Comparison of ENCODE assay signal across 18 cellular contexts in genomic region chr10:126458453-126458852, GRCh38.
DNase-seq lines count a peak whose midpoint lies in the region; ATAC-seq and TF ChIP-seq lines count a peak whose summit lies in the region.
"Had no signal": no experiment of that assay in that cellular context is flagged by ENCODE, and none has a peak within 500 bp of the region (broad histone marks: within the 10 kb centered on the region; RNA-seq: fewer than 3 reads in every experiment).

No MANE protein-coding gene starts in this region.

- POLR2A ChIA-PET in IMR-90 (lab: Charles Lee; ENCODE audit: unreplicated experiment), result no interaction called here

- no peak for TF ChIP-seq RAD21 in IMR-90 (IDR thresholded peaks at IDR 0.05; ENCODE audit: low read length)

- in situ Hi-C loops in IMR-90 (cut with MboI; ENCODE audit: low sequenced_read_pairs), result no loop called here

- DNase-seq in AG08396 (ENCODE audit: low spot score) (peak; percentile 21), IMR-90 (peak; percentile 30), esophagus muscularis mucosa (ENCODE audit: extremely low spot score) (peak; percentile 47), mesenchymal stem cell (peak; percentile 64), psoas muscle (no peak), Right ventricle myocardium superior (no peak), HT-29 (ENCODE audit: low spot score) (no peak)
- no peak for DNase-seq in activated naive CD4-positive, alpha-beta T cell (lab: John Stamatoyannopoulos, UW)
- DNase-seq: activated CD4-positive, alpha-beta T cell treated with anti-CD3 and anti-CD28 coated beads, Interleukin-2, amount 50 U/mL, for 48 hours; activated naive CD8-positive, alpha-beta T cell treated with anti-CD3 and anti-CD28 coated beads, Interleukin-2, amount 50 U/mL, for 24 hours; activated T-cell treated with anti-CD3 and anti-CD28 coated beads, Interleukin-2, amount 50 U/mL, for 48 hours; cerebellar nuclear complex; midbrain; NCI-H1930; NCI-H510A; stimulated activated naive CD4-positive, alpha-beta T cell treated with Interleukin-2 at 50 U/mL for 16 hours had no signal

- intact Hi-C loops in IMR-90 (cut with micrococcal nuclease), result loop anchor here (5.0 kb wide), 1 partner anchor 61 kb away; no protein-coding TSS in a partner anchor
- intact Hi-C loops in esophagus muscularis mucosa (cut with DNase I), result no loop called here
- intact Hi-C loops in psoas muscle (cut with DNase I), result no loop called here
- intact Hi-C loops in Right ventricle myocardium superior (cut with DNase I), result no loop called here

- TF ChIP-seq POLR2A in IMR-90 (IDR thresholded peaks at IDR 0.05; ENCODE audit: low read depth, low read length) (no peak), esophagus muscularis mucosa (IDR thresholded peaks at IDR 0.05; ENCODE audit: low read depth) (no peak)

- H3K4me3 ChIP-seq in IMR-90 (ENCODE audit: insufficient read depth, low read depth, low read length), result no peak overlapping the region
- no peak overlapping the region for H3K4me3 ChIP-seq in esophagus muscularis mucosa
- peak overlapping the region in 1 of 2 experiments; percentile 0 for H3K4me3 ChIP-seq in mesenchymal stem cell (ENCODE audit: insufficient read depth in 1 of 2, low read depth in 1 of 2, low read length in 2 of 2)
- no peak overlapping the region for H3K4me3 ChIP-seq in psoas muscle
- H3K4me3 ChIP-seq: upper lobe of left lung had no signal

- TF ChIP-seq CTCF in IMR-90 (conservative IDR thresholded peaks at IDR 0.05; ENCODE audit: low read depth, low read length) (no peak), esophagus muscularis mucosa (IDR thresholded peaks at IDR 0.05) (no peak), psoas muscle (IDR thresholded peaks at IDR 0.05) (no peak)

- no peak for TF ChIP-seq EP300 in esophagus muscularis mucosa (IDR thresholded peaks at IDR 0.05)

- H4K91ac ChIP-seq in IMR-90 (ENCODE audit: insufficient read depth, low read depth, low read length) (no peak overlapping the region), mesenchymal stem cell (ENCODE audit: low read length) (no peak overlapping the region)

- dilution Hi-C loops in IMR-90 (cut with HindIII; ENCODE audit: low sequenced_read_pairs, unreplicated experiment), result no loop called here

- H2BK120ac ChIP-seq in IMR-90 (ENCODE audit: low read depth, low read length) (no peak overlapping the region), mesenchymal stem cell (ENCODE audit: low read depth, low read length) (peak overlapping the region; percentile 7)

- H3K36me3 ChIP-seq in IMR-90 (ENCODE audit: control insufficient read depth, insufficient read depth, low read length), result no peaks in the 10 kb centered on the region
- no peaks in the 10 kb centered on the region for H3K36me3 ChIP-seq in esophagus muscularis mucosa
- H3K36me3 ChIP-seq in mesenchymal stem cell (ENCODE audit: control insufficient read depth in 1 of 2, insufficient read depth in 2 of 2, low read depth in 1 of 2, low read length in 2 of 2), result no peaks in the 10 kb centered on the region
- no peaks in the 10 kb centered on the region for H3K36me3 ChIP-seq in psoas muscle (ENCODE audit: insufficient read depth in 1 of 2, low read depth in 1 of 2)
- H3K36me3 ChIP-seq: neutrophil, upper lobe of left lung had no signal

- no peak overlapping the region for H3K9ac ChIP-seq in IMR-90 (ENCODE audit: low read depth, low read length)
- H3K9ac ChIP-seq in mesenchymal stem cell (ENCODE audit: low read length), result peak overlapping the region; percentile 40

- H2BK5ac ChIP-seq in IMR-90 (ENCODE audit: low read depth, low read length, poor library complexity, severe bottlenecking) (no peak overlapping the region), mesenchymal stem cell (ENCODE audit: low read depth, low read length, poor library complexity, severe bottlenecking) (no peak overlapping the region)

- H3K56ac ChIP-seq in IMR-90 (ENCODE audit: extremely low read depth, insufficient read depth, low read length), result no peak overlapping the region

- H3K9me3 ChIP-seq in IMR-90 (ENCODE audit: control insufficient read depth, insufficient read depth, low read length) (no peaks in the 10 kb centered on the region), esophagus muscularis mucosa (no peaks in the 10 kb centered on the region), mesenchymal stem cell (ENCODE audit: control insufficient read depth, low read length) (no peaks in the 10 kb centered on the region), psoas muscle (no peaks in the 10 kb centered on the region)
- H3K9me3 ChIP-seq: neutrophil, upper lobe of left lung had no signal

- H4K8ac ChIP-seq in IMR-90 (ENCODE audit: low read depth in 2 of 2, low read length in 2 of 2), result no peak overlapping the region
- peak overlapping the region; percentile 70 for H4K8ac ChIP-seq in mesenchymal stem cell (ENCODE audit: low read length)

- H4K5ac ChIP-seq in IMR-90 (ENCODE audit: low read depth, low read length), result no peak overlapping the region

- H2AFZ ChIP-seq in IMR-90 (replicated peaks; ENCODE audit: low read length, poor library complexity) (no peak overlapping the region), mesenchymal stem cell (ENCODE audit: low read depth, low read length) (no peak overlapping the region)

- no peaks in the 10 kb centered on the region for H4K20me1 ChIP-seq in IMR-90 (ENCODE audit: insufficient read depth, low read length)

- no peak overlapping the region for H2AK9ac ChIP-seq in IMR-90 (replicated peaks; ENCODE audit: low read depth, low read length, poor library complexity)

- H2BK20ac ChIP-seq in IMR-90 (ENCODE audit: low read depth, low read length), result no peak overlapping the region

- H3K4ac ChIP-seq in IMR-90 (ENCODE audit: low read depth, low read length) (no peak overlapping the region), mesenchymal stem cell (ENCODE audit: low read depth in 1 of 2, low read length in 2 of 2) (no peak overlapping the region)

- peak; percentile 45 for ATAC-seq in IMR-90 (ENCODE audit: low read depth)
- no peak for ATAC-seq in psoas muscle
- no peak for ATAC-seq in Right ventricle myocardium superior (ENCODE audit: poor library complexity)
- ATAC-seq: activated naive CD8-positive, alpha-beta T cell treated with anti-CD3 and anti-CD28 coated beads, Interleukin-2, amount 50 U/mL, for 24 hours had no signal

- H3K18ac ChIP-seq in IMR-90 (ENCODE audit: low read depth, low read length) (no peak overlapping the region), mesenchymal stem cell (ENCODE audit: low read depth in 1 of 2, low read length in 2 of 2) (peak overlapping the region; percentile 15 to 88)

- H3K9me1 ChIP-seq in IMR-90 (ENCODE audit: insufficient read depth, low read length), result no peaks in the 10 kb centered on the region

- H2AK5ac ChIP-seq in IMR-90 (ENCODE audit: low read depth, low read length), result no peak overlapping the region
- H2AK5ac ChIP-seq in mesenchymal stem cell (ENCODE audit: low read length, severe bottlenecking), result peak overlapping the region; percentile 2

- no CpG with 5 or more reads among the region's 1 CpG for WGBS in IMR-90 (ENCODE audit: extremely low coverage in 2 of 2, insufficient read length in 1 of 2), 2 experiments
- WGBS in esophagus muscularis mucosa, result 21% methylated on average over 1 of the region's 1 CpG
- WGBS in mesenchymal stem cell, result 29% methylated on average over 1 of the region's 1 CpG
- 41 to 53% (median 42%) methylated on average over 1 of the region's 1 CpG for WGBS in psoas muscle, 3 donors

- H3K27me3 ChIP-seq in IMR-90 (ENCODE audit: control insufficient read depth, insufficient read depth, low read length) (peaks cover 6% of the 10 kb centered on the region), esophagus muscularis mucosa (peaks cover 0 to 49% (median 0%) of the 10 kb centered on the region in 4 donors), mesenchymal stem cell (ENCODE audit: control insufficient read depth in 1 of 2, insufficient read depth in 1 of 2, low read length in 2 of 2) (no peaks in the 10 kb centered on the region), psoas muscle (ENCODE audit: insufficient read depth in 3 of 3, low read length in 2 of 3) (no peaks in the 10 kb centered on the region)
- H3K27me3 ChIP-seq: neutrophil, upper lobe of left lung had no signal

- no TSS peak for BruUV-seq in IMR-90 (replicated peaks; lab: Mats Ljungman, UMichigan)

- no peak overlapping the region for H3K27ac ChIP-seq in IMR-90 (ENCODE audit: insufficient read depth, low read length)
- no peak overlapping the region for H3K27ac ChIP-seq in esophagus muscularis mucosa (replicated peaks in 1 of 4)
- no peak overlapping the region for H3K27ac ChIP-seq in mesenchymal stem cell (ENCODE audit: low read length, poor library complexity, severe bottlenecking)
- H3K27ac ChIP-seq in psoas muscle, result no peak overlapping the region
- H3K27ac ChIP-seq: neutrophil, upper lobe of left lung had no signal

- CTCF ChIA-PET in IMR-90 (lab: Yijun Ruan, JAX), result no interaction called here

- H3K4me2 ChIP-seq in IMR-90 (ENCODE audit: low read depth, low read length), result no peak overlapping the region
- H3K4me2 ChIP-seq in mesenchymal stem cell (ENCODE audit: low read length, poor library complexity, severe bottlenecking), result no peak overlapping the region

- H3K14ac ChIP-seq in IMR-90 (replicated peaks; ENCODE audit: low read depth, low read length) (no peak overlapping the region), mesenchymal stem cell (ENCODE audit: low read length in 2 of 2) (no peak overlapping the region)

- H3K4me1 ChIP-seq in IMR-90 (ENCODE audit: control insufficient read depth, insufficient read depth, low read length), result peaks cover 1% of the 10 kb centered on the region; the same call in 1 of the 2 replicates
- no peaks in the 10 kb centered on the region for H3K4me1 ChIP-seq in esophagus muscularis mucosa
- peaks cover 18% of the 10 kb centered on the region for H3K4me1 ChIP-seq in mesenchymal stem cell (ENCODE audit: control insufficient read depth, insufficient read depth, low read depth, low read length)
- H3K4me1 ChIP-seq in psoas muscle, result no peaks in the 10 kb centered on the region
- H3K4me1 ChIP-seq: upper lobe of left lung had no signal

- H3K23ac ChIP-seq in IMR-90 (ENCODE audit: low read depth, low read length) (no peak overlapping the region), mesenchymal stem cell (ENCODE audit: low read length in 2 of 2) (no peak overlapping the region)

- H2BK15ac ChIP-seq in IMR-90 (ENCODE audit: low read depth, low read length) (no peak overlapping the region), mesenchymal stem cell (ENCODE audit: low read depth, poor library complexity, severe bottlenecking) (peak overlapping the region; percentile 41)

- H3K79me1 ChIP-seq in IMR-90 (ENCODE audit: low read depth in 1 of 2, low read length in 2 of 2) (no peaks in the 10 kb centered on the region), mesenchymal stem cell (replicated peaks; ENCODE audit: low read length, poor library complexity, severe bottlenecking) (no peaks in the 10 kb centered on the region)

- peak overlapping the region in 1 of 2 experiments; percentile 81 for H2BK12ac ChIP-seq in mesenchymal stem cell (ENCODE audit: low read length in 2 of 2)

TF ChIP-seq in IMR-90, 13 proteins besides CTCF, POLR2A, EP300 and RAD21 (continues in another document):
- TF ChIP-seq RCOR1 (IDR thresholded peaks at IDR 0.05; ENCODE audit: insufficient replicate concordance, low read length) (no peak), FOS (IDR thresholded peaks at IDR 0.05; ENCODE audit: low read depth, low read length) (no peak), CEBPB (IDR thresholded peaks at IDR 0.05; ENCODE audit: low read depth, low read length) (peak; percentile 16; the same call in 1 of the 2 replicates), BHLHE40 (IDR thresholded peaks at IDR 0.05; ENCODE audit: low read depth, low read length) (no peak), MAFK (IDR thresholded peaks at IDR 0.05; ENCODE audit: low read depth, low read length) (no peak)

Comparison
In these comparisons a context has a peak if more than half of its experiments do, and no peak if none do; other contexts are left out.
1. DNase-seq: peak in AG08396 (single experiment), IMR-90 (single experiment), esophagus muscularis mucosa (single experiment) and mesenchymal stem cell (single experiment); none in psoas muscle (0 of 2), Right ventricle myocardium superior (single experiment), HT-29 (single experiment) and activated naive CD4-positive, alpha-beta T cell (0 of 4).